In genomic region chr6:127100510-127101140, GRCh38 we compare ENCODE assay signal across 12 cellular contexts. TPM values are rescaled to one million over a fixed set of nuclear protein-coding genes. Genes with fewer than 3 reads are reported as not detected.
DNase-seq lines count a peak whose midpoint lies in the region; ATAC-seq and TF ChIP-seq lines count a peak whose summit lies in the region.
"Had no signal": no experiment of that assay in that cellular context is flagged by ENCODE, and none has a peak within 500 bp of the region (broad histone marks: within the 10 kb centered on the region; RNA-seq: fewer than 3 reads in every experiment).

No MANE protein-coding gene starts in this region.

- 30 to 48% (median 40%) methylated on average over 3 of the region's 3 CpGs for WGBS in heart left ventricle, 4 donors

- peak in 7 of 12 donors; percentile 10 to 49 (median 33) for TF ChIP-seq CTCF in heart left ventricle (IDR thresholded peaks at IDR 0.05)
- peak in 1 of 2 donors; percentile 29 for TF ChIP-seq CTCF in right atrium auricular region (IDR thresholded peaks at IDR 0.05)
- peak; percentile 53 for TF ChIP-seq CTCF in fibroblast of the aortic adventitia (IDR thresholded peaks at IDR 0.05; ENCODE audit: insufficient read depth, low read length)
- peak in 3 of 4 experiments; percentile 10 to 26 (median 11) for TF ChIP-seq CTCF in uterus (IDR thresholded peaks at IDR 0.05)

- H3K4me3 ChIP-seq in heart left ventricle (no peak overlapping the region), right atrium auricular region (no peak overlapping the region), fibroblast of the aortic adventitia (ENCODE audit: low read depth, low read length) (no peak overlapping the region), uterus (no peak overlapping the region)
- H3K4me3 ChIP-seq: esophagus squamous epithelium, Peyer's patch had no signal

- H3K4me1 ChIP-seq in heart left ventricle (no peaks in the 10 kb centered on the region), right atrium auricular region (no peaks in the 10 kb centered on the region), uterus (no peaks in the 10 kb centered on the region)
- H3K4me1 ChIP-seq: parathyroid adenoma, Peyer's patch had no signal

- intact Hi-C loops in heart left ventricle (cut with DNase I) (no loop called here), uterus (cut with DNase I; ENCODE audit: low total_unique reads) (no loop called here)

- H3K27me3 ChIP-seq in heart left ventricle (peaks cover 0 to 6% (median 0%) of the 10 kb centered on the region in 9 donors), right atrium auricular region (no peaks in the 10 kb centered on the region), uterus (no peaks in the 10 kb centered on the region)
- H3K27me3 ChIP-seq: esophagus squamous epithelium, Peyer's patch had no signal

- no peak overlapping the region for H3K27ac ChIP-seq in heart left ventricle
- H3K27ac ChIP-seq in right atrium auricular region = no peak overlapping the region
- no peak overlapping the region for H3K27ac ChIP-seq in uterus
- H3K27ac ChIP-seq: parathyroid adenoma, Peyer's patch had no signal

- TF ChIP-seq POLR2A in heart left ventricle (IDR thresholded peaks at IDR 0.05) (no peak), uterus (IDR thresholded peaks at IDR 0.05) (no peak)

- DNase-seq in heart left ventricle (no peak), right atrium auricular region (ENCODE audit: low spot score) (no peak), SKM-1 (lab: John Stamatoyannopoulos, UW; ENCODE audit: unreplicated experiment) (peak; percentile 19), fibroblast of the aortic adventitia (ENCODE audit: low read depth) (peak; percentile 63), uterus (no peak)
- no peak for DNase-seq in stimulated activated CD4-positive, alpha-beta T cell treated with anti-CD3 and anti-CD28 coated beads, Interleukin-12 subunit alpha, Interleukin-12 subunit beta, amount 100 ng/mL, for 4 hours
- DNase-seq: C1 segment of cervical spinal cord, esophagus squamous epithelium, Peyer's patch had no signal

- ATAC-seq in heart left ventricle (no peak), HG03139 (IDR thresholded peaks at IDR 0.05; ENCODE audit: unreplicated experiment) (no peak), HG03565 (IDR thresholded peaks at IDR 0.05; ENCODE audit: unreplicated experiment) (no peak)

- H3K9me3 ChIP-seq in heart left ventricle (no peaks in the 10 kb centered on the region), right atrium auricular region (no peaks in the 10 kb centered on the region), uterus (no peaks in the 10 kb centered on the region)
- H3K9me3 ChIP-seq: esophagus squamous epithelium, Peyer's patch had no signal

- H3K36me3 ChIP-seq in heart left ventricle (no peaks in the 10 kb centered on the region), right atrium auricular region (no peaks in the 10 kb centered on the region), uterus (no peaks in the 10 kb centered on the region)
- H3K36me3 ChIP-seq: esophagus squamous epithelium, Peyer's patch had no signal

RNA-seq across cellular contexts. Expression of gene RSPO3, which starts 17.8 kb away (rescaled TPM):
- total RNA-seq in heart left ventricle (1 to 10 TPM in 2 of 9 donors, under 1 TPM in 6, not detected in 1; 0.16 to 2.1 (median 0.48) TPM), right atrium auricular region (under 1 TPM in 1 of 2 donors, not detected in 1; 0.75 TPM), fibroblast of the aortic adventitia (ENCODE audit: low replicate concordance) (2.5 and 7.9 TPM in 2 replicates), uterus (10 to 100 TPM; 23.5 to 70.6 (median 45.0) TPM)
- under 1 TPM; 0.15 to 0.42 TPM for polyA plus RNA-seq in heart left ventricle

Comparison
In these comparisons a context has a peak if more than half of its experiments do, and no peak if none do; other contexts are left out.
1. DNase-seq: peak in SKM-1 (single experiment) and fibroblast of the aortic adventitia (single experiment); none in heart left ventricle (0 of 5), right atrium auricular region (single experiment), uterus (0 of 2) and stimulated activated CD4-positive, alpha-beta T cell treated with anti-CD3 and anti-CD28 coated beads, Interleukin-12 subunit alpha, Interleukin-12 subunit beta, amount 100 ng/mL, for 4 hours (single experiment).